ENCODE assay signal across 18 cellular contexts in genomic region chr10:67476201-67476600, GRCh38.
DNase-seq lines count a peak whose midpoint lies in the region; ATAC-seq and TF ChIP-seq lines count a peak whose summit lies in the region.
"Had no signal": no experiment of that assay in that cellular context is flagged by ENCODE, and none has a peak within 500 bp of the region (broad histone marks: within the 10 kb centered on the region; RNA-seq: fewer than 3 reads in every experiment).

No MANE protein-coding gene starts in this region.

- H3K4me2 ChIP-seq in OCI-LY7 (ENCODE audit: low read length) (no peak overlapping the region), hepatocyte (no peak overlapping the region)

- no peaks in the 10 kb centered on the region for H3K4me1 ChIP-seq in OCI-LY7 (ENCODE audit: insufficient read depth, low read length, poor library complexity, severe bottlenecking)
- H3K4me1 ChIP-seq in hepatocyte (ENCODE audit: insufficient read depth): no peaks in the 10 kb centered on the region

- H3K27ac Mint-ChIP-seq in activated CD8-positive, alpha-beta T cell treated with anti-CD3 and anti-CD28 coated beads for 36 hours: no peak overlapping the region
- H3K27ac Mint-ChIP-seq in activated CD8-positive, alpha-beta T cell treated with anti-CD3 and anti-CD28 coated beads, Interleukin-2, amount 10 ng/mL, durations not matched to agents 7 days and 5 days: no peak overlapping the region
- H3K27ac Mint-ChIP-seq: T-helper 17 cell had no signal

- CTCF ChIA-PET in activated CD8-positive, alpha-beta T cell treated with anti-CD3 and anti-CD28 coated beads for 36 hours (lab: Charles Lee): no interaction called here
- CTCF ChIA-PET in activated CD8-positive, alpha-beta T cell treated with anti-CD3 and anti-CD28 coated beads, Interleukin-2, amount 10 ng/mL, durations not matched to agents 7 days and 5 days (lab: Charles Lee): no interaction called here
- CTCF ChIA-PET in OCI-LY7 (lab: Charles Lee; ENCODE audit: unreplicated experiment): no interaction called here

- 95% methylated on average over 4 of the region's 4 CpGs for WGBS in hepatocyte (ENCODE audit: low lambda C conversion rate, missing lambda C conversion rate)

- H4K20me1 ChIP-seq in OCI-LY7 (ENCODE audit: insufficient read depth, low read length) (no peaks in the 10 kb centered on the region), hepatocyte (ENCODE audit: insufficient read depth, poor library complexity, severe bottlenecking) (no peaks in the 10 kb centered on the region)

- H3K27ac ChIP-seq in OCI-LY7 (ENCODE audit: low read depth, low read length, poor library complexity, severe bottlenecking) (no peak overlapping the region), hepatocyte (no peak overlapping the region)

- H3K4me3 ChIP-seq in OCI-LY7 (ENCODE audit: low read depth, low read length, poor library complexity, severe bottlenecking) (no peak overlapping the region), hepatocyte (no peak overlapping the region)

- POLR2A ChIA-PET in activated CD8-positive, alpha-beta T cell treated with anti-CD3 and anti-CD28 coated beads for 36 hours (lab: Charles Lee): no interaction called here
- POLR2A ChIA-PET in activated CD8-positive, alpha-beta T cell treated with anti-CD3 and anti-CD28 coated beads, Interleukin-2, amount 10 ng/mL, durations not matched to agents 7 days and 5 days (lab: Charles Lee): no interaction called here
- POLR2A ChIA-PET in OCI-LY7 (lab: Charles Lee): no interaction called here

- ATAC-seq in activated CD8-positive, alpha-beta T cell treated with anti-CD3 and anti-CD28 coated beads for 36 hours: no peak
- ATAC-seq in activated CD8-positive, alpha-beta T cell treated with anti-CD3 and anti-CD28 coated beads, Interleukin-2, amount 10 ng/mL, durations not matched to agents 7 days and 5 days: no peak
- ATAC-seq in HG03135 (IDR thresholded peaks at IDR 0.05; ENCODE audit: unreplicated experiment): no peak
- ATAC-seq: T-helper 17 cell had no signal

- DNase-seq in activated CD8-positive, alpha-beta T cell treated with anti-CD3 and anti-CD28 coated beads for 36 hours: peak; percentile 4
- DNase-seq in activated CD8-positive, alpha-beta T cell treated with anti-CD3 and anti-CD28 coated beads, Interleukin-2, amount 10 ng/mL, durations not matched to agents 7 days and 5 days: no peak
- DNase-seq in OCI-LY7 (ENCODE audit: low spot score) (no peak), iPS-NIHi11 (ENCODE audit: low spot score) (peak; percentile 8), NCI-H774 (lab: John Stamatoyannopoulos, UW) (no peak), hepatocyte (ENCODE audit: low spot score) (no peak)
- DNase-seq in activated CD8-positive, alpha-beta memory T cell treated with anti-CD3 and anti-CD28 coated beads, Interleukin-2, amount 50 U/mL, for 4 hours: no peak
- DNase-seq: Caco-2, DMS79 treated with DMSO at 0.1 percent for 48 hours, KBM-7, NCI-H1048, NCI-H1694, NCI-H2171, NCI-H446 treated with DMSO at 0.1 percent for 48 hours, NCI-H748 treated with DMSO at 0.1 percent for 48 hours, SIG-M5, T-helper 17 cell had no signal

- no peaks in the 10 kb centered on the region for H3K27me3 Mint-ChIP-seq in activated CD8-positive, alpha-beta T cell treated with anti-CD3 and anti-CD28 coated beads for 36 hours
- no peaks in the 10 kb centered on the region for H3K27me3 Mint-ChIP-seq in activated CD8-positive, alpha-beta T cell treated with anti-CD3 and anti-CD28 coated beads, Interleukin-2, amount 10 ng/mL, durations not matched to agents 7 days and 5 days (ENCODE audit: low read depth)
- H3K27me3 Mint-ChIP-seq: T-helper 17 cell had no signal

- no peaks in the 10 kb centered on the region for H3K27me3 ChIP-seq in hepatocyte

- H3K4me1 Mint-ChIP-seq in activated CD8-positive, alpha-beta T cell treated with anti-CD3 and anti-CD28 coated beads for 36 hours (ENCODE audit: low read depth): no peaks in the 10 kb centered on the region
- H3K4me1 Mint-ChIP-seq in activated CD8-positive, alpha-beta T cell treated with anti-CD3 and anti-CD28 coated beads, Interleukin-2, amount 10 ng/mL, durations not matched to agents 7 days and 5 days (ENCODE audit: low read depth): no peaks in the 10 kb centered on the region

- H3K79me2 ChIP-seq in OCI-LY7 (ENCODE audit: insufficient read depth, low read depth, low read length) (no peaks in the 10 kb centered on the region), hepatocyte (no peaks in the 10 kb centered on the region)

- H3K36me3 ChIP-seq in OCI-LY7 (ENCODE audit: insufficient read depth, low read length) (no peaks in the 10 kb centered on the region), hepatocyte (replicated peaks; ENCODE audit: insufficient read depth, low read depth) (no peaks in the 10 kb centered on the region)

- TF ChIP-seq CTCF in activated CD8-positive, alpha-beta T cell treated with anti-CD3 and anti-CD28 coated beads for 36 hours (IDR thresholded peaks at IDR 0.05): no peak
- TF ChIP-seq CTCF in OCI-LY7 (conservative IDR thresholded peaks at IDR 0.05; ENCODE audit: low read length) (0 out of 2 replicates have a peak, but pooled peaks have one; percentile 28), hepatocyte (IDR thresholded peaks at IDR 0.05; ENCODE audit: poor library complexity) (no peak)

- peaks cover 17% of the 10 kb centered on the region for H3K9me3 Mint-ChIP-seq in activated CD8-positive, alpha-beta T cell treated with anti-CD3 and anti-CD28 coated beads for 36 hours
- H3K9me3 Mint-ChIP-seq in activated CD8-positive, alpha-beta T cell treated with anti-CD3 and anti-CD28 coated beads, Interleukin-2, amount 10 ng/mL, durations not matched to agents 7 days and 5 days (ENCODE audit: insufficient read depth): peaks cover 21% of the 10 kb centered on the region

- intact Hi-C loops in activated CD8-positive, alpha-beta T cell treated with anti-CD3 and anti-CD28 coated beads for 36 hours (cut with micrococcal nuclease): no loop called here
- intact Hi-C loops in OCI-LY7 (cut with micrococcal nuclease; ENCODE audit: unreplicated experiment): no loop called here

- H3K4me3 Mint-ChIP-seq in activated CD8-positive, alpha-beta T cell treated with anti-CD3 and anti-CD28 coated beads for 36 hours: no peak overlapping the region
- H3K4me3 Mint-ChIP-seq in activated CD8-positive, alpha-beta T cell treated with anti-CD3 and anti-CD28 coated beads, Interleukin-2, amount 10 ng/mL, durations not matched to agents 7 days and 5 days: no peak overlapping the region
- H3K4me3 Mint-ChIP-seq: T-helper 17 cell had no signal

- no peak overlapping the region for H2AFZ ChIP-seq in OCI-LY7 (ENCODE audit: low read length)
- H2AFZ ChIP-seq in hepatocyte: no peak overlapping the region

- H3K9me2 ChIP-seq in OCI-LY7 (ENCODE audit: insufficient read depth, low read length): no peaks in the 10 kb centered on the region
- no peaks in the 10 kb centered on the region for H3K9me2 ChIP-seq in hepatocyte (replicated peaks; ENCODE audit: insufficient read depth)

- BruUV-seq in OCI-LY7 (replicated peaks; lab: Mats Ljungman, UMichigan): no TSS peak

- H3K9me3 ChIP-seq in OCI-LY7 (ENCODE audit: low read length) (no peaks in the 10 kb centered on the region), hepatocyte (ENCODE audit: low read depth) (peaks cover 6% of the 10 kb centered on the region)

- H3K36me3 Mint-ChIP-seq in activated CD8-positive, alpha-beta T cell treated with anti-CD3 and anti-CD28 coated beads for 36 hours (ENCODE audit: low read depth): peaks cover 1% of the 10 kb centered on the region
- H3K36me3 Mint-ChIP-seq in activated CD8-positive, alpha-beta T cell treated with anti-CD3 and anti-CD28 coated beads, Interleukin-2, amount 10 ng/mL, durations not matched to agents 7 days and 5 days (ENCODE audit: low read depth): no peaks in the 10 kb centered on the region

Comparison
In these comparisons a context has a peak if more than half of its experiments do, and no peak if none do; other contexts are left out.
1. DNase-seq: peak in activated CD8-positive, alpha-beta T cell treated with anti-CD3 and anti-CD28 coated beads for 36 hours (single experiment) and iPS-NIHi11 (single experiment); none in activated CD8-positive, alpha-beta T cell treated with anti-CD3 and anti-CD28 coated beads, Interleukin-2, amount 10 ng/mL, durations not matched to agents 7 days and 5 days (single experiment), OCI-LY7 (single experiment), activated CD8-positive, alpha-beta memory T cell treated with anti-CD3 and anti-CD28 coated beads, Interleukin-2, amount 50 U/mL, for 4 hours (single experiment), NCI-H774 (single experiment) and hepatocyte (single experiment).